1 cellular context compared by ENCODE assay signal in the genomic region with DNA sequence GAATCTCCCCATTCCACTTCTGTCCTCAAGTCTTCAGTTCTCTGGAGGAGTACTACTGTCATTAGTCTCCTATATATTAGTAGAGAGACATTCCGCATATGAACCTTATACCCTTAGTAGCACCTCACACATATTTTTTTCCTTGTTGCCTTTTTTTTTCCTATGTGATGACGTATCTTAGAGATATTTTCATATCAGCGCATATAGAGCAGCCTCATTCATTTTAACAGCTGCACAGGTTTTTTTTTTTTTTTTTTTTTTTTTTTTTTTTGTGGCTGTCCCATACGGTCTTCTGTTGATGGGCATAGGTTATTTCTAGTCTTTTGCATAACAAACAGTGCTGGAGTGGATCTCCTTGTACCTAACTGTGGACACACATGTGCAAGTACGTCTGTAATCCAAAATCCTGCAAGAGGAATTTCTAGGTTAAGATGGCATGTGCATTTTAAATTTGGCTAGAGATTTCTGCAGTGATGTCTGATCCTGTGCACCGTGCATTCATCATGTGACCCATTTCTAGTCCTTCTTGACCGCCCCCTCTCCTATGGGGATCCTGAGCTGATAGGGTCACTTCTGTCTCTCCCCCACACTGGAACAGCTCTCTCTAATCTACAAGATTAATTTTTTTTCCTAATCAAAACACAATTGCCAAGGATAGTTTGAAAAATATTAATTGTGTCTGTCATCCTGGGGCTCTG.
TF ChIP-seq lines count a peak whose summit lies in the region.

No MANE protein-coding gene starts in this region.

TF ChIP-seq in K562, 482 proteins besides CTCF, POLR2A, EP300 and RAD21 (continued from another document and continues in another):
- TF ChIP-seq, protein P1, sequence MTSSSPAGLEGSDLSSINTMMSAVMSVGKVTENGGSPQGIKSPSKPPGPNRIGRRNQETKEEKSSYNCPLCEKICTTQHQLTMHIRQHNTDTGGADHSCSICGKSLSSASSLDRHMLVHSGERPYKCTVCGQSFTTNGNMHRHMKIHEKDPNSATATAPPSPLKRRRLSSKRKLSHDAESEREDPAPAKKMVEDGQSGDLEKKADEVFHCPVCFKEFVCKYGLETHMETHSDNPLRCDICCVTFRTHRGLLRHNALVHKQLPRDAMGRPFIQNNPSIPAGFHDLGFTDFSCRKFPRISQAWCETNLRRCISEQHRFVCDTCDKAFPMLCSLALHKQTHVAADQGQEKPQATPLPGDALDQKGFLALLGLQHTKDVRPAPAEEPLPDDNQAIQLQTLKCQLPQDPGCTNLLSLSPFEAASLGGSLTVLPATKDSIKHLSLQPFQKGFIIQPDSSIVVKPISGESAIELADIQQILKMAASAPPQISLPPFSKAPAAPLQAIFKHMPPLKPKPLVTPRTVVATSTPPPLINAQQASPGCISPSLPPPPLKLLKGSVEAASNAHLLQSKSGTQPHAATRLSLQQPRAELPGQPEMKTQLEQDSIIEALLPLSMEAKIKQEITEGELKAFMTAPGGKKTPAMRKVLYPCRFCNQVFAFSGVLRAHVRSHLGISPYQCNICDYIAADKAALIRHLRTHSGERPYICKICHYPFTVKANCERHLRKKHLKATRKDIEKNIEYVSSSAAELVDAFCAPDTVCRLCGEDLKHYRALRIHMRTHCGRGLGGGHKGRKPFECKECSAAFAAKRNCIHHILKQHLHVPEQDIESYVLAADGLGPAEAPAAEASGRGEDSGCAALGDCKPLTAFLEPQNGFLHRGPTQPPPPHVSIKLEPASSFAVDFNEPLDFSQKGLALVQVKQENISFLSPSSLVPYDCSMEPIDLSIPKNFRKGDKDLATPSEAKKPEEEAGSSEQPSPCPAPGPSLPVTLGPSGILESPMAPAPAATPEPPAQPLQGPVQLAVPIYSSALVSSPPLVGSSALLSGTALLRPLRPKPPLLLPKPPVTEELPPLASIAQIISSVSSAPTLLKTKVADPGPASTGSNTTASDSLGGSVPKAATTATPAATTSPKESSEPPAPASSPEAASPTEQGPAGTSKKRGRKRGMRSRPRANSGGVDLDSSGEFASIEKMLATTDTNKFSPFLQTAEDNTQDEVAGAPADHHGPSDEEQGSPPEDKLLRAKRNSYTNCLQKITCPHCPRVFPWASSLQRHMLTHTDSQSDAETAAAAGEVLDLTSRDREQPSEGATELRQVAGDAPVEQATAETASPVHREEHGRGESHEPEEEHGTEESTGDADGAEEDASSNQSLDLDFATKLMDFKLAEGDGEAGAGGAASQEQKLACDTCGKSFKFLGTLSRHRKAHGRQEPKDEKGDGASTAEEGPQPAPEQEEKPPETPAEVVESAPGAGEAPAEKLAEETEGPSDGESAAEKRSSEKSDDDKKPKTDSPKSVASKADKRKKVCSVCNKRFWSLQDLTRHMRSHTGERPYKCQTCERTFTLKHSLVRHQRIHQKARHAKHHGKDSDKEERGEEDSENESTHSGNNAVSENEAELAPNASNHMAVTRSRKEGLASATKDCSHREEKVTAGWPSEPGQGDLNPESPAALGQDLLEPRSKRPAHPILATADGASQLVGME (CRISPR knock-in tag; IDR thresholded peaks at IDR 0.05), result no peak
- TF ChIP-seq PHTF2 (CRISPR knock-in tag; IDR thresholded peaks at IDR 0.05) (no peak), TAF15 (IDR thresholded peaks at IDR 0.05; ENCODE audit: low read depth, low read length) (no peak), RBM17 (IDR thresholded peaks at IDR 0.05; ENCODE audit: borderline replicate concordance, low read depth, low read length) (no peak), WHSC1 (IDR thresholded peaks at IDR 0.05; ENCODE audit: low read length) (no peak), RBBP5 (IDR thresholded peaks at IDR 0.05; ENCODE audit: borderline replicate concordance, insufficient read depth, low read length, poor library complexity, severe bottlenecking) (no peak), ZNF384 (IDR thresholded peaks at IDR 0.05; ENCODE audit: low read depth, low read length) (peak; percentile 92), ZNF584 (CRISPR knock-in tag; IDR thresholded peaks at IDR 0.05; ENCODE audit: low read depth) (no peak), TOE1 (IDR thresholded peaks at IDR 0.05; ENCODE audit: borderline replicate concordance) (peak; percentile 74), TOE1 (CRISPR knock-in tag; IDR thresholded peaks at IDR 0.05; ENCODE audit: borderline replicate concordance, low read depth) (no peak), ZNF696 (CRISPR knock-in tag; conservative IDR thresholded peaks at IDR 0.05) (no peak), RAD51 (IDR thresholded peaks at IDR 0.05; ENCODE audit: borderline replicate concordance, low read depth) (peak; percentile 75), MECOM (CRISPR knock-in tag; IDR thresholded peaks at IDR 0.05) (no peak), NR4A1 (CRISPR knock-in tag; IDR thresholded peaks at IDR 0.05) (no peak), NR4A1 (tag; IDR thresholded peaks at IDR 0.05) (0 out of 2 replicates have a peak, but pooled peaks have one; percentile 13), ZNF830 (CRISPR knock-in tag; IDR thresholded peaks at IDR 0.05) (no peak), ARNT (IDR thresholded peaks at IDR 0.05) (peak in 1 of 2 experiments; percentile 18; a peak in 1 of 4 replicates), SMAD3 (CRISPR knock-in tag; conservative IDR thresholded peaks at IDR 0.05) (no peak), ZNF644 (tag; IDR thresholded peaks at IDR 0.05; ENCODE audit: low read depth) (peak; percentile 22; the same call in 1 of the 2 replicates), ZNF316 (IDR thresholded peaks at IDR 0.05) (no peak), MAZ (CRISPR knock-in tag; conservative IDR thresholded peaks at IDR 0.05 in 1 of 2, IDR thresholded peaks at IDR 0.05 in 1 of 2) (0 out of 4 replicates have a peak, but pooled peaks of 1 of the 2 experiments have one; percentile 12), SIRT6 (IDR thresholded peaks at IDR 0.05; ENCODE audit: low read depth, low read length) (no peak), MAFF (IDR thresholded peaks at IDR 0.05; ENCODE audit: low read length) (no peak)
- TF ChIP-seq, protein P2, sequence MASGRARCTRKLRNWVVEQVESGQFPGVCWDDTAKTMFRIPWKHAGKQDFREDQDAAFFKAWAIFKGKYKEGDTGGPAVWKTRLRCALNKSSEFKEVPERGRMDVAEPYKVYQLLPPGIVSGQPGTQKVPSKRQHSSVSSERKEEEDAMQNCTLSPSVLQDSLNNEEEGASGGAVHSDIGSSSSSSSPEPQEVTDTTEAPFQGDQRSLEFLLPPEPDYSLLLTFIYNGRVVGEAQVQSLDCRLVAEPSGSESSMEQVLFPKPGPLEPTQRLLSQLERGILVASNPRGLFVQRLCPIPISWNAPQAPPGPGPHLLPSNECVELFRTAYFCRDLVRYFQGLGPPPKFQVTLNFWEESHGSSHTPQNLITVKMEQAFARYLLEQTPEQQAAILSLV (tag; IDR thresholded peaks at IDR 0.05), result no peak
- TF ChIP-seq, protein P3, sequence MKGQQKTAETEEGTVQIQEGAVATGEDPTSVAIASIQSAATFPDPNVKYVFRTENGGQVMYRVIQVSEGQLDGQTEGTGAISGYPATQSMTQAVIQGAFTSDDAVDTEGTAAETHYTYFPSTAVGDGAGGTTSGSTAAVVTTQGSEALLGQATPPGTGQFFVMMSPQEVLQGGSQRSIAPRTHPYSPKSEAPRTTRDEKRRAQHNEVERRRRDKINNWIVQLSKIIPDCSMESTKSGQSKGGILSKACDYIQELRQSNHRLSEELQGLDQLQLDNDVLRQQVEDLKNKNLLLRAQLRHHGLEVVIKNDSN (CRISPR knock-in tag; IDR thresholded peaks at IDR 0.05), result peak; percentile 81
- TF ChIP-seq, protein P4, sequence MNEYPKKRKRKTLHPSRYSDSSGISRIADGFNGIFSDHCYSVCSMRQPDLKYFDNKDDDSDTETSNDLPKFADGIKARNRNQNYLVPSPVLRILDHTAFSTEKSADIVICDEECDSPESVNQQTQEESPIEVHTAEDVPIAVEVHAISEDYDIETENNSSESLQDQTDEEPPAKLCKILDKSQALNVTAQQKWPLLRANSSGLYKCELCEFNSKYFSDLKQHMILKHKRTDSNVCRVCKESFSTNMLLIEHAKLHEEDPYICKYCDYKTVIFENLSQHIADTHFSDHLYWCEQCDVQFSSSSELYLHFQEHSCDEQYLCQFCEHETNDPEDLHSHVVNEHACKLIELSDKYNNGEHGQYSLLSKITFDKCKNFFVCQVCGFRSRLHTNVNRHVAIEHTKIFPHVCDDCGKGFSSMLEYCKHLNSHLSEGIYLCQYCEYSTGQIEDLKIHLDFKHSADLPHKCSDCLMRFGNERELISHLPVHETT (CRISPR knock-in tag; conservative IDR thresholded peaks at IDR 0.05 in 1 of 2, IDR thresholded peaks at IDR 0.05 in 1 of 2), result no peak; a peak in 1 of 4 replicates
- TF ChIP-seq, protein P5, sequence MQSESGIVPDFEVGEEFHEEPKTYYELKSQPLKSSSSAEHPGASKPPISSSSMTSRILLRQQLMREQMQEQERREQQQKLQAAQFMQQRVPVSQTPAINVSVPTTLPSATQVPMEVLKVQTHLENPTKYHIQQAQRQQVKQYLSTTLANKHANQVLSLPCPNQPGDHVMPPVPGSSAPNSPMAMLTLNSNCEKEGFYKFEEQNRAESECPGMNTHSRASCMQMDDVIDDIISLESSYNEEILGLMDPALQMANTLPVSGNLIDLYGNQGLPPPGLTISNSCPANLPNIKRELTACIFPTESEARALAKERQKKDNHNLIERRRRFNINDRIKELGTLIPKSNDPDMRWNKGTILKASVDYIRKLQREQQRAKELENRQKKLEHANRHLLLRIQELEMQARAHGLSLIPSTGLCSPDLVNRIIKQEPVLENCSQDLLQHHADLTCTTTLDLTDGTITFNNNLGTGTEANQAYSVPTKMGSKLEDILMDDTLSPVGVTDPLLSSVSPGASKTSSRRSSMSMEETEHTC (IDR thresholded peaks at IDR 0.05), result peak; percentile 51; the same call in 1 of the 2 replicates
- TF ChIP-seq, protein P6, sequence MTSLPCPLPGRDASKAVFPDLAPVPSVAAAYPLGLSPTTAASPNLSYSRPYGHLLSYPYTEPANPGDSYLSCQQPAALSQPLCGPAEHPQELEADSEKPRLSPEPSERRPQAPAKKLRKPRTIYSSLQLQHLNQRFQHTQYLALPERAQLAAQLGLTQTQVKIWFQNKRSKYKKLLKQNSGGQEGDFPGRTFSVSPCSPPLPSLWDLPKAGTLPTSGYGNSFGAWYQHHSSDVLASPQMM (CRISPR knock-in tag; IDR thresholded peaks at IDR 0.05), result no peak
- TF ChIP-seq, protein P7, sequence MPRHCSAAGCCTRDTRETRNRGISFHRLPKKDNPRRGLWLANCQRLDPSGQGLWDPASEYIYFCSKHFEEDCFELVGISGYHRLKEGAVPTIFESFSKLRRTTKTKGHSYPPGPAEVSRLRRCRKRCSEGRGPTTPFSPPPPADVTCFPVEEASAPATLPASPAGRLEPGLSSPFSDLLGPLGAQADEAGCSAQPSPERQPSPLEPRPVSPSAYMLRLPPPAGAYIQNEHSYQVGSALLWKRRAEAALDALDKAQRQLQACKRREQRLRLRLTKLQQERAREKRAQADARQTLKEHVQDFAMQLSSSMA (CRISPR knock-in tag; IDR thresholded peaks at IDR 0.05), result no peak
- TF ChIP-seq, protein P8, sequence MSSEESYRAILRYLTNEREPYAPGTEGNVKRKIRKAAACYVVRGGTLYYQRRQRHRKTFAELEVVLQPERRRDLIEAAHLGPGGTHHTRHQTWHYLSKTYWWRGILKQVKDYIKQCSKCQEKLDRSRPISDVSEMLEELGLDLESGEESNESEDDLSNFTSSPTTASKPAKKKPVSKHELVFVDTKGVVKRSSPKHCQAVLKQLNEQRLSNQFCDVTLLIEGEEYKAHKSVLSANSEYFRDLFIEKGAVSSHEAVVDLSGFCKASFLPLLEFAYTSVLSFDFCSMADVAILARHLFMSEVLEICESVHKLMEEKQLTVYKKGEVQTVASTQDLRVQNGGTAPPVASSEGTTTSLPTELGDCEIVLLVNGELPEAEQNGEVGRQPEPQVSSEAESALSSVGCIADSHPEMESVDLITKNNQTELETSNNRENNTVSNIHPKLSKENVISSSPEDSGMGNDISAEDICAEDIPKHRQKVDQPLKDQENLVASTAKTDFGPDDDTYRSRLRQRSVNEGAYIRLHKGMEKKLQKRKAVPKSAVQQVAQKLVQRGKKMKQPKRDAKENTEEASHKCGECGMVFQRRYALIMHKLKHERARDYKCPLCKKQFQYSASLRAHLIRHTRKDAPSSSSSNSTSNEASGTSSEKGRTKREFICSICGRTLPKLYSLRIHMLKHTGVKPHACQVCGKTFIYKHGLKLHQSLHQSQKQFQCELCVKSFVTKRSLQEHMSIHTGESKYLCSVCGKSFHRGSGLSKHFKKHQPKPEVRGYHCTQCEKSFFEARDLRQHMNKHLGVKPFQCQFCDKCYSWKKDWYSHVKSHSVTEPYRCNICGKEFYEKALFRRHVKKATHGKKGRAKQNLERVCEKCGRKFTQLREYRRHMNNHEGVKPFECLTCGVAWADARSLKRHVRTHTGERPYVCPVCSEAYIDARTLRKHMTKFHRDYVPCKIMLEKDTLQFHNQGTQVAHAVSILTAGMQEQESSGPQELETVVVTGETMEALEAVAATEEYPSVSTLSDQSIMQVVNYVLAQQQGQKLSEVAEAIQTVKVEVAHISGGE (CRISPR knock-in tag; IDR thresholded peaks at IDR 0.05), result no peak
- TF ChIP-seq, protein P9, sequence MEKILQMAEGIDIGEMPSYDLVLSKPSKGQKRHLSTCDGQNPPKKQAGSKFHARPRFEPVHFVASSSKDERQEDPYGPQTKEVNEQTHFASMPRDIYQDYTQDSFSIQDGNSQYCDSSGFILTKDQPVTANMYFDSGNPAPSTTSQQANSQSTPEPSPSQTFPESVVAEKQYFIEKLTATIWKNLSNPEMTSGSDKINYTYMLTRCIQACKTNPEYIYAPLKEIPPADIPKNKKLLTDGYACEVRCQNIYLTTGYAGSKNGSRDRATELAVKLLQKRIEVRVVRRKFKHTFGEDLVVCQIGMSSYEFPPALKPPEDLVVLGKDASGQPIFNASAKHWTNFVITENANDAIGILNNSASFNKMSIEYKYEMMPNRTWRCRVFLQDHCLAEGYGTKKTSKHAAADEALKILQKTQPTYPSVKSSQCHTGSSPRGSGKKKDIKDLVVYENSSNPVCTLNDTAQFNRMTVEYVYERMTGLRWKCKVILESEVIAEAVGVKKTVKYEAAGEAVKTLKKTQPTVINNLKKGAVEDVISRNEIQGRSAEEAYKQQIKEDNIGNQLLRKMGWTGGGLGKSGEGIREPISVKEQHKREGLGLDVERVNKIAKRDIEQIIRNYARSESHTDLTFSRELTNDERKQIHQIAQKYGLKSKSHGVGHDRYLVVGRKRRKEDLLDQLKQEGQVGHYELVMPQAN (IDR thresholded peaks at IDR 0.05; ENCODE audit: borderline replicate concordance), result 0 out of 2 replicates have a peak, but pooled peaks have one; percentile 17
- TF ChIP-seq, protein P10, sequence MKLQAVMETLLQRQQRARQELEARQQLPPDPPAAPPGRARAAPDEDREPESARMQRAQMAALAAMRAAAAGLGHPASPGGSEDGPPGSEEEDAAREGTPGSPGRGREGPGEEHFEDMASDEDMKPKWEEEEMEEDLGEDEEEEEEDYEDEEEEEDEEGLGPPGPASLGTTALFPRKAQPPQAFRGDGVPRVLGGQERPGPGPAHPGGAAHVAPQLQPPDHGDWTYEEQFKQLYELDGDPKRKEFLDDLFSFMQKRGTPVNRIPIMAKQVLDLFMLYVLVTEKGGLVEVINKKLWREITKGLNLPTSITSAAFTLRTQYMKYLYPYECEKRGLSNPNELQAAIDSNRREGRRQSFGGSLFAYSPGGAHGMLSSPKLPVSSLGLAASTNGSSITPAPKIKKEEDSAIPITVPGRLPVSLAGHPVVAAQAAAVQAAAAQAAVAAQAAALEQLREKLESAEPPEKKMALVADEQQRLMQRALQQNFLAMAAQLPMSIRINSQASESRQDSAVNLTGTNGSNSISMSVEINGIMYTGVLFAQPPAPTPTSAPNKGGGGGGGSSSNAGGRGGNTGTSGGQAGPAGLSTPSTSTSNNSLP (IDR thresholded peaks at IDR 0.05; ENCODE audit: borderline replicate concordance, low read depth, low read length), result peak; percentile 24; the same call in 1 of the 2 replicates
- TF ChIP-seq, protein P11, sequence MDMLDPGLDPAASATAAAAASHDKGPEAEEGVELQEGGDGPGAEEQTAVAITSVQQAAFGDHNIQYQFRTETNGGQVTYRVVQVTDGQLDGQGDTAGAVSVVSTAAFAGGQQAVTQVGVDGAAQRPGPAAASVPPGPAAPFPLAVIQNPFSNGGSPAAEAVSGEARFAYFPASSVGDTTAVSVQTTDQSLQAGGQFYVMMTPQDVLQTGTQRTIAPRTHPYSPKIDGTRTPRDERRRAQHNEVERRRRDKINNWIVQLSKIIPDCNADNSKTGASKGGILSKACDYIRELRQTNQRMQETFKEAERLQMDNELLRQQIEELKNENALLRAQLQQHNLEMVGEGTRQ (CRISPR knock-in tag; IDR thresholded peaks at IDR 0.05), result peak; percentile 69
